17 cellular contexts compared by ENCODE assay signal in genomic region chrX:69102805-69103204, GRCh38.
"Had no signal": no experiment of that assay in that cellular context is flagged by ENCODE, and none has a peak within 500 bp of the region (broad histone marks: within the 10 kb centered on the region; RNA-seq: fewer than 3 reads in every experiment).

No MANE protein-coding gene starts in this region.

- H3K4me1 Mint-ChIP-seq: activated B cell treated with CpG ODN at 0.5 μM for 24 hours; activated naive CD8-positive, alpha-beta T cell treated with anti-CD3 and anti-CD28 coated beads for 36 hours had no signal

- DNase-seq: activated B cell treated with CpG ODN at 0.5 μM for 24 hours; activated CD4-positive, alpha-beta T cell treated with anti-CD3 and anti-CD28 coated beads for 48 hours; activated CD8-positive, alpha-beta T cell treated with anti-CD3 and anti-CD28 coated beads for 36 hours; activated gamma-delta T cell; activated naive CD8-positive, alpha-beta T cell treated with anti-CD3 and anti-CD28 coated beads for 36 hours; activated T-cell treated with anti-CD3 and anti-CD28 coated beads, Interleukin-2, amount 50 U/mL, for 4 hours; amygdala; brain microvascular endothelial cell; effector CD8-positive, alpha-beta T cell; foreskin keratinocyte; glutamatergic neuron; mesendoderm; retina; stomach; T-helper 2 cell; testis had no signal

- H3K4me3 ChIP-seq: skin epidermis, stomach, testis had no signal

- H3K36me3 Mint-ChIP-seq: activated naive CD8-positive, alpha-beta T cell treated with anti-CD3 and anti-CD28 coated beads for 36 hours had no signal

- H3K27me3 Mint-ChIP-seq: activated B cell treated with CpG ODN at 0.5 μM for 24 hours; activated CD8-positive, alpha-beta T cell treated with anti-CD3 and anti-CD28 coated beads for 36 hours; activated naive CD8-positive, alpha-beta T cell treated with anti-CD3 and anti-CD28 coated beads for 36 hours had no signal

- H3K9me3 Mint-ChIP-seq: activated B cell treated with CpG ODN at 0.5 μM for 24 hours; activated CD8-positive, alpha-beta T cell treated with anti-CD3 and anti-CD28 coated beads for 36 hours; activated naive CD8-positive, alpha-beta T cell treated with anti-CD3 and anti-CD28 coated beads for 36 hours; activated T-cell treated with anti-CD3 and anti-CD28 coated beads, Interleukin-2, amount 50 U/mL, for 4 hours had no signal

- H3K27ac Mint-ChIP-seq: activated B cell treated with CpG ODN at 0.5 μM for 24 hours; activated CD8-positive, alpha-beta T cell treated with anti-CD3 and anti-CD28 coated beads for 36 hours; activated naive CD8-positive, alpha-beta T cell treated with anti-CD3 and anti-CD28 coated beads for 36 hours had no signal

- H3K4me3 Mint-ChIP-seq: activated B cell treated with CpG ODN at 0.5 μM for 24 hours; activated CD8-positive, alpha-beta T cell treated with anti-CD3 and anti-CD28 coated beads for 36 hours; activated naive CD8-positive, alpha-beta T cell treated with anti-CD3 and anti-CD28 coated beads for 36 hours; activated T-cell treated with anti-CD3 and anti-CD28 coated beads, Interleukin-2, amount 50 U/mL, for 4 hours had no signal
